ENCODE assay signal across 13 cellular contexts in genomic region chr5:131396015-131396414, GRCh38.
DNase-seq lines count a peak whose midpoint lies in the region; ATAC-seq lines count a peak whose summit lies in the region.
"Had no signal": no experiment of that assay in that cellular context is flagged by ENCODE, and none has a peak within 500 bp of the region (broad histone marks: within the 10 kb centered on the region; RNA-seq: fewer than 3 reads in every experiment).

No MANE protein-coding gene starts in this region.

- no peaks in the 10 kb centered on the region for H3K4me1 ChIP-seq in mesendoderm (ENCODE audit: control insufficient read depth, low read depth, low read length)

- WGBS in mesendoderm (ENCODE audit: extremely low coverage, insufficient coverage, low lambda C conversion rate): no CpG with 5 or more reads among the region's 3 CpGs

- no peak overlapping the region for H3K27ac ChIP-seq in mesendoderm (ENCODE audit: low read depth, low read length)

- no peaks in the 10 kb centered on the region for H3K79me1 ChIP-seq in mesendoderm (ENCODE audit: low read length)

- H3K56ac ChIP-seq in mesendoderm (ENCODE audit: low read length): no peak overlapping the region

- DNase-seq in activated CD4-positive, alpha-beta T cell treated with anti-CD3 and anti-CD28 coated beads, Interleukin-2, amount 10 ng/mL, durations not matched to agents 24 days and 14 days: peak; percentile 81
- DNase-seq in activated CD4-positive, alpha-beta T cell treated with anti-CD3 and anti-CD28 coated beads for 1 hour: no peak
- no peak for DNase-seq in naive thymus-derived CD8-positive, alpha-beta T cell
- no peak for DNase-seq in kidney glomerular epithelial cell (lab: John Stamatoyannopoulos, UW)
- DNase-seq in NCI-H1048 (lab: John Stamatoyannopoulos, UW): no peak
- no peak for DNase-seq in mesendoderm
- DNase-seq: activated CD4-positive, alpha-beta T cell treated with anti-CD3 and anti-CD28 coated beads, Interleukin-2, amount 50 U/mL, for 48 hours; dermis blood vessel endothelial cell; GF-D8; NK-92 treated with Interleukin-12 subunit alpha and Interleukin-12 subunit beta, amount 100 ng/mL, for 24 hours had no signal

- H3K27me3 Mint-ChIP-seq in activated CD4-positive, alpha-beta T cell treated with anti-CD3 and anti-CD28 coated beads, Interleukin-2, amount 10 ng/mL, durations not matched to agents 24 days and 14 days: no peaks in the 10 kb centered on the region
- H3K27me3 Mint-ChIP-seq in naive thymus-derived CD8-positive, alpha-beta T cell: no peaks in the 10 kb centered on the region

- no peak overlapping the region for H3K4ac ChIP-seq in mesendoderm (ENCODE audit: low read depth, low read length)

- no peak overlapping the region for H4K8ac ChIP-seq in mesendoderm (ENCODE audit: low read depth, low read length)

- ATAC-seq in GM21619 (IDR thresholded peaks at IDR 0.05; ENCODE audit: unreplicated experiment): peak; percentile 88
- ATAC-seq in HG03432 (IDR thresholded peaks at IDR 0.05; ENCODE audit: unreplicated experiment): peak; percentile 91
- ATAC-seq in naive thymus-derived CD8-positive, alpha-beta T cell: peak in 1 of 2 donors; percentile 7
- ATAC-seq: K562 had no signal

- H2BK120ac ChIP-seq in mesendoderm (ENCODE audit: low read depth, low read length): no peak overlapping the region

- no peak overlapping the region for H3K23ac ChIP-seq in mesendoderm (ENCODE audit: low read length)

- H3K4me2 ChIP-seq in mesendoderm (ENCODE audit: low read length): no peak overlapping the region

- H3K27me3 ChIP-seq in mesendoderm (ENCODE audit: insufficient read depth, low read length, poor library complexity): no peaks in the 10 kb centered on the region

- H2BK5ac ChIP-seq in mesendoderm (ENCODE audit: low read length): no peak overlapping the region

- H3K18ac ChIP-seq in mesendoderm (ENCODE audit: low read length): no peak overlapping the region

- peaks cover 14% of the 10 kb centered on the region for H3K9me3 Mint-ChIP-seq in activated CD4-positive, alpha-beta T cell treated with anti-CD3 and anti-CD28 coated beads, Interleukin-2, amount 10 ng/mL, durations not matched to agents 24 days and 14 days
- H3K9me3 Mint-ChIP-seq in naive thymus-derived CD8-positive, alpha-beta T cell: peaks cover 0 to 7% (median 3%) of the 10 kb centered on the region in 9 donors

- H3K4me3 ChIP-seq in mesendoderm (ENCODE audit: low read length): no peak overlapping the region
- H3K4me3 ChIP-seq: K562 had no signal

- H3K36me3 Mint-ChIP-seq in activated CD4-positive, alpha-beta T cell treated with anti-CD3 and anti-CD28 coated beads, Interleukin-2, amount 10 ng/mL, durations not matched to agents 24 days and 14 days (ENCODE audit: low read depth): peaks cover 80% of the 10 kb centered on the region
- peaks cover 22 to 86% (median 54%) of the 10 kb centered on the region in 3 donors for H3K36me3 Mint-ChIP-seq in naive thymus-derived CD8-positive, alpha-beta T cell

- no peak overlapping the region for H4K5ac ChIP-seq in mesendoderm (ENCODE audit: low read length)

- H3K4me3 Mint-ChIP-seq in activated CD4-positive, alpha-beta T cell treated with anti-CD3 and anti-CD28 coated beads, Interleukin-2, amount 10 ng/mL, durations not matched to agents 24 days and 14 days: peak overlapping the region; percentile 69
- H3K4me3 Mint-ChIP-seq in naive thymus-derived CD8-positive, alpha-beta T cell: peak overlapping the region; percentile 22 to 74 (median 51)

- peak overlapping the region; percentile 93 for H3K27ac Mint-ChIP-seq in activated CD4-positive, alpha-beta T cell treated with anti-CD3 and anti-CD28 coated beads, Interleukin-2, amount 10 ng/mL, durations not matched to agents 24 days and 14 days
- peak overlapping the region; percentile 78 to 100 (median 92) for H3K27ac Mint-ChIP-seq in naive thymus-derived CD8-positive, alpha-beta T cell

- H3K79me2 ChIP-seq in mesendoderm (ENCODE audit: control insufficient read depth, insufficient read depth, low read length): no peaks in the 10 kb centered on the region

- no peak overlapping the region for H3K9ac ChIP-seq in mesendoderm (ENCODE audit: low read length)

- no peak overlapping the region for H2AK5ac ChIP-seq in mesendoderm (ENCODE audit: low read length)

- no peaks in the 10 kb centered on the region for H3K36me3 ChIP-seq in mesendoderm (ENCODE audit: control insufficient read depth, insufficient read depth, low read length)

- peaks cover 61% of the 10 kb centered on the region for H3K4me1 Mint-ChIP-seq in activated CD4-positive, alpha-beta T cell treated with anti-CD3 and anti-CD28 coated beads, Interleukin-2, amount 10 ng/mL, durations not matched to agents 24 days and 14 days
- peaks cover 38 to 85% (median 73%) of the 10 kb centered on the region in 4 donors for H3K4me1 Mint-ChIP-seq in naive thymus-derived CD8-positive, alpha-beta T cell

- intact Hi-C loops in activated CD4-positive, alpha-beta T cell treated with anti-CD3 and anti-CD28 coated beads, Interleukin-2, amount 10 ng/mL, durations not matched to agents 24 days and 14 days (cut with micrococcal nuclease): loop anchor here (1.0 to 10.0 kb wide), 3 partner anchors 18 to 331 kb away; no protein-coding TSS in a partner anchor

- POLR2A ChIA-PET in naive thymus-derived CD8-positive, alpha-beta T cell (lab: Charles Lee): interaction anchor here (1.3 kb wide), 1 partner anchor 28 kb away, joined by 3 read pairs; no protein-coding TSS in a partner anchor

- H2BK15ac ChIP-seq in mesendoderm (replicated peaks; ENCODE audit: low read depth): no peak overlapping the region
